9 cellular contexts compared by ENCODE assay signal in the genomic region with DNA sequence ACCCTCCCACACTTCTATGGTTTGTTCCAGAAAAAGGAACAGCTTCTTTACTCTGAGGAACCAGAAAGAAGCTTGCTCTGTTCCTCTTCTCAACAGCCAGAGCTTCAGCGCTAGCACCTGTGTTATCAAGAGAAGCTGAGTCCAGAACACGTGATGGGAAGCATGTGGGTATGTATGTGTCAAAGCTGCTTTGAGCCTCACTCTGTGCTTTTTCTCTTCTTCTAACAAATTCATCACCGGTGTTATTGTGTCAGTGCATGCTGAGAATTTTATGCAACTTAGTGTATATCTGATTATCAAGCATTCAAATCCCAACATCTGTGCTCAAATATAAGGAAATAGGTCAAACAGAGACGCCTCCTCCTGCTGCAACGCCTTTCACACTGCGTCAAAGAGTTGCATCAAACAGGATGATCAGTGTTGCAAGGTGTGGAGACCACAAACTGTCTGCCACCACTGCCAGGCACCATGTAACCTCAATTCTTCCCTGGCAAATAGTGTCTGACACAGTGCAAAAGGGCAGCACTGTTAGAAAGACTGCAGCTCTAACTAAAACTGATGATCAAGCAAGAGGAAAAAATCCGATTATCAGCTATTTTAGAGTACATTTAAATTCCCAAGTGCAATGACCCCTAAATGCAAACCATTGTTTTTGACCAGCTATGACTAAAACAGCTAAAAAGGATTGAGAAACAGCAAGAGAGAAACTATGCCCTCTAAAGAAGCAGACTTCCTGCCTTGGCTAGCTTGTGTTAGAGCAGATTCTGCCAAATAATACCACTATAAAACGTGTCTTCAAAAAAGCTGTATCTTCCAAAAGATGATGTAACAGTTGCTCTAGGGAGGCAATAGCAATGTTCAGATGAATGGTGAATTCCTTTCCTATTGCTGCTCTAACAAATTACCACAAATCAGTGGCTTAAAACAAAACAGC.
A peak's percentile ranks its signal among the peaks of the same experiment; 100 is the strongest.
DNase-seq lines count a peak whose midpoint lies in the region; ATAC-seq, FAIRE-seq and TF ChIP-seq lines count a peak whose summit lies in the region.
"Had no signal": no experiment of that assay in that cellular context is flagged by ENCODE, and none has a peak within 500 bp of the region (broad histone marks: within the 10 kb centered on the region; RNA-seq: fewer than 3 reads in every experiment).

No MANE protein-coding gene starts in this region.

- H3K14ac ChIP-seq in mesenchymal stem cell (ENCODE audit: low read length in 2 of 2), result peak overlapping the region in 1 of 2 experiments; percentile 85

- no peak overlapping the region for H4K8ac ChIP-seq in mesenchymal stem cell (ENCODE audit: low read length)

- H3K27ac ChIP-seq in mesenchymal stem cell (ENCODE audit: low read length, poor library complexity, severe bottlenecking) (peak overlapping the region; percentile 53), subcutaneous abdominal adipose tissue (ENCODE audit: low read depth, low read length) (peak overlapping the region; percentile 84)
- H3K27ac ChIP-seq: thyroid gland had no signal

- H2BK120ac ChIP-seq in mesenchymal stem cell (ENCODE audit: low read depth, low read length), result no peak overlapping the region

- no peak overlapping the region for H2BK5ac ChIP-seq in mesenchymal stem cell (ENCODE audit: low read depth, low read length, poor library complexity, severe bottlenecking)

- H3K9me3 ChIP-seq in mesenchymal stem cell (ENCODE audit: control insufficient read depth, low read length) (no peaks in the 10 kb centered on the region), subcutaneous abdominal adipose tissue (ENCODE audit: control insufficient read depth in 5 of 5, low read length in 5 of 5) (no peaks in the 10 kb centered on the region)
- H3K9me3 ChIP-seq: thyroid gland had no signal

- peak overlapping the region; percentile 69 for H3K4me3 Mint-ChIP-seq in T-helper 1 cell treated with Interleukin-12 subunit alpha and Interleukin-12 subunit beta and Interleukin-4 antibody, amounts not matched to agents 30 μg/mL and 1 μg/mL, for 36 hours

- peaks cover 19% of the 10 kb centered on the region for H3K9me3 Mint-ChIP-seq in T-helper 1 cell treated with Interleukin-12 subunit alpha and Interleukin-12 subunit beta and Interleukin-4 antibody, amounts not matched to agents 30 μg/mL and 1 μg/mL, for 36 hours

- no peaks in the 10 kb centered on the region for H3K36me3 ChIP-seq in mesenchymal stem cell (ENCODE audit: control insufficient read depth in 1 of 2, insufficient read depth in 2 of 2, low read depth in 1 of 2, low read length in 2 of 2)
- no peaks in the 10 kb centered on the region for H3K36me3 ChIP-seq in subcutaneous abdominal adipose tissue (ENCODE audit: control insufficient read depth in 5 of 5, insufficient read depth in 5 of 5, low read length in 5 of 5)
- H3K36me3 ChIP-seq: thyroid gland had no signal

- FAIRE-seq in GM12891 (lab: Jason Lieb, UNC), result peak; percentile 90

- H3K4me2 ChIP-seq in mesenchymal stem cell (ENCODE audit: low read length, poor library complexity, severe bottlenecking), result no peak overlapping the region

- 87% methylated on average over 6 of the region's 8 CpGs for WGBS in mesenchymal stem cell

- no peak for DNase-seq in GM12891 (ENCODE audit: insufficient read length, low spot score)
- DNase-seq in brain pericyte (ENCODE audit: low read depth, low spot score), result peak; percentile 24
- peak; percentile 88 for DNase-seq in mesenchymal stem cell
- DNase-seq in HPDE6-E6E7 (ENCODE audit: extremely low spot score), result no peak
- DNase-seq in DMS153 treated with DMSO at 0.1 percent for 48 hours (lab: John Stamatoyannopoulos, UW; ENCODE audit: unreplicated experiment), result no peak

- ATAC-seq in HG03108 (IDR thresholded peaks at IDR 0.05; ENCODE audit: unreplicated experiment), result peak; percentile 67

- H3K23ac ChIP-seq in mesenchymal stem cell (ENCODE audit: low read length in 2 of 2), result no peak overlapping the region

- H3K27me3 Mint-ChIP-seq in T-helper 1 cell treated with Interleukin-12 subunit alpha and Interleukin-12 subunit beta and Interleukin-4 antibody, amounts not matched to agents 30 μg/mL and 1 μg/mL, for 36 hours (ENCODE audit: low read depth), result no peaks in the 10 kb centered on the region

- no peak overlapping the region for H2BK15ac ChIP-seq in mesenchymal stem cell (ENCODE audit: low read depth, poor library complexity, severe bottlenecking)

- H2BK12ac ChIP-seq in mesenchymal stem cell (ENCODE audit: low read length in 2 of 2), result peak overlapping the region; percentile 16 to 78

- H3K36me3 Mint-ChIP-seq in T-helper 1 cell treated with Interleukin-12 subunit alpha and Interleukin-12 subunit beta and Interleukin-4 antibody, amounts not matched to agents 30 μg/mL and 1 μg/mL, for 36 hours (ENCODE audit: low read depth), result peaks cover 11% of the 10 kb centered on the region

- H3K4me1 Mint-ChIP-seq in T-helper 1 cell treated with Interleukin-12 subunit alpha and Interleukin-12 subunit beta and Interleukin-4 antibody, amounts not matched to agents 30 μg/mL and 1 μg/mL, for 36 hours (ENCODE audit: low read depth), result peaks cover 33% of the 10 kb centered on the region

- H3K27me3 ChIP-seq in mesenchymal stem cell (ENCODE audit: control insufficient read depth in 1 of 2, insufficient read depth in 1 of 2, low read length in 2 of 2) (no peaks in the 10 kb centered on the region), subcutaneous abdominal adipose tissue (ENCODE audit: control insufficient read depth in 5 of 5, insufficient read depth in 4 of 5, low read length in 5 of 5) (no peaks in the 10 kb centered on the region)
- H3K27me3 ChIP-seq: thyroid gland had no signal

- no peak for TF ChIP-seq POLR2A in GM12891 (IDR thresholded peaks at IDR 0.05; ENCODE audit: low read depth, low read length)

- no peak overlapping the region for H4K91ac ChIP-seq in mesenchymal stem cell (ENCODE audit: low read length)

- no peak overlapping the region for H3K4ac ChIP-seq in mesenchymal stem cell (ENCODE audit: low read depth in 1 of 2, low read length in 2 of 2)

- H2AFZ ChIP-seq in mesenchymal stem cell (ENCODE audit: low read depth, low read length), result no peak overlapping the region

- H3K18ac ChIP-seq in mesenchymal stem cell (ENCODE audit: low read depth in 1 of 2, low read length in 2 of 2), result peak overlapping the region; percentile 37 to 50

- H2AK5ac ChIP-seq in mesenchymal stem cell (ENCODE audit: low read length, severe bottlenecking), result no peak overlapping the region

- peak overlapping the region; percentile 92 for H3K27ac Mint-ChIP-seq in T-helper 1 cell treated with Interleukin-12 subunit alpha and Interleukin-12 subunit beta and Interleukin-4 antibody, amounts not matched to agents 30 μg/mL and 1 μg/mL, for 36 hours

- H3K9ac ChIP-seq in mesenchymal stem cell (ENCODE audit: low read length) (peak overlapping the region; percentile 83), subcutaneous abdominal adipose tissue (ENCODE audit: low read length in 5 of 5) (peak overlapping the region in 1 of 5 donors; percentile 13)

- no peaks in the 10 kb centered on the region for H3K79me1 ChIP-seq in mesenchymal stem cell (replicated peaks; ENCODE audit: low read length, poor library complexity, severe bottlenecking)

- H3K4me1 ChIP-seq in mesenchymal stem cell (ENCODE audit: control insufficient read depth, insufficient read depth, low read depth, low read length), result peaks cover 2% of the 10 kb centered on the region
- peaks cover 4 to 31% (median 28%) of the 10 kb centered on the region in 5 donors for H3K4me1 ChIP-seq in subcutaneous abdominal adipose tissue (ENCODE audit: control insufficient read depth in 5 of 5, insufficient read depth in 5 of 5, low read length in 5 of 5)

- H3K4me3 ChIP-seq in mesenchymal stem cell (ENCODE audit: insufficient read depth in 1 of 2, low read depth in 1 of 2, low read length in 2 of 2) (peak overlapping the region in 1 of 2 experiments; percentile 56), subcutaneous abdominal adipose tissue (ENCODE audit: low read depth in 1 of 5, low read length in 5 of 5) (peak overlapping the region in 2 of 5 donors; percentile 2 to 23)
- H3K4me3 ChIP-seq: thyroid gland had no signal

TF ChIP-seq in GM12891, 5 proteins besides CTCF, POLR2A, EP300 and RAD21:
- TF ChIP-seq SPI1 (IDR thresholded peaks at IDR 0.05; ENCODE audit: low read depth, low read length), result peak; percentile 53
- TF ChIP-seq POU2F2 (IDR thresholded peaks at IDR 0.05; ENCODE audit: low read depth, low read length), result no peak
TF ChIP-seq in GM12891: peak in this region for 1.

Comparison
In these comparisons a context has a peak if more than half of its experiments do, and no peak if none do; other contexts are left out.
1. DNase-seq: peak in brain pericyte (single experiment) and mesenchymal stem cell (single experiment); none in GM12891 (single experiment), HPDE6-E6E7 (single experiment) and DMS153 treated with DMSO at 0.1 percent for 48 hours (single experiment).